Comparison of ENCODE assay signal across 8 cellular contexts in genomic region chr13:19957320-19958118, GRCh38.
A peak's percentile ranks its signal among the peaks of the same experiment; 100 is the strongest.
DNase-seq lines count a peak whose midpoint lies in the region; ATAC-seq lines count a peak whose summit lies in the region.

No MANE protein-coding gene starts in this region.

- no peaks in the 10 kb centered on the region for H3K9me3 Mint-ChIP-seq in effector memory CD8-positive, alpha-beta T cell
- H3K9me3 Mint-ChIP-seq in memory B cell: no peaks in the 10 kb centered on the region

- H3K4me3 Mint-ChIP-seq in effector memory CD8-positive, alpha-beta T cell: peak overlapping the region; percentile 97 to 99
- peak overlapping the region; percentile 81 for H3K4me3 Mint-ChIP-seq in memory B cell

- H3K4me1 Mint-ChIP-seq in effector memory CD8-positive, alpha-beta T cell (ENCODE audit: low read depth in 2 of 2): peaks cover 21 to 28% of the 10 kb centered on the region in 2 donors
- H3K4me1 Mint-ChIP-seq in memory B cell: peaks cover 10% of the 10 kb centered on the region

- H3K27ac Mint-ChIP-seq in effector memory CD8-positive, alpha-beta T cell: peak overlapping the region; percentile 89 to 97
- peak overlapping the region; percentile 93 for H3K27ac Mint-ChIP-seq in memory B cell

- H3K27me3 Mint-ChIP-seq in effector memory CD8-positive, alpha-beta T cell: no peaks in the 10 kb centered on the region
- no peaks in the 10 kb centered on the region for H3K27me3 Mint-ChIP-seq in memory B cell

- DNase-seq in NCI-H2196 (lab: John Stamatoyannopoulos, UW; ENCODE audit: unreplicated experiment) (peak; percentile 79), NCI-H2196 treated with DMSO at 0.1 percent for 48 hours (lab: John Stamatoyannopoulos, UW; ENCODE audit: unreplicated experiment) (no peak), NCI-H526 treated with DMSO at 0.1 percent for 48 hours (lab: John Stamatoyannopoulos, UW) (peak; percentile 72), memory B cell (ENCODE audit: low spot score in 2 of 2) (peak; percentile 83 to 84)
- DNase-seq in activated CD8-positive, alpha-beta memory T cell treated with anti-CD3 and anti-CD28 coated beads for 24 hours: peak; percentile 92
- peak; percentile 75 to 81 (median 78) for DNase-seq in effector memory CD8-positive, alpha-beta T cell
- peak; percentile 59 to 71 (median 64) for DNase-seq in stimulated activated CD4-positive, alpha-beta T cell treated with anti-CD3 and anti-CD28 coated beads, TNF-alpha, amount 100 ng/mL, for 48 hours (ENCODE audit: low read depth in 3 of 3)

- ATAC-seq in HG03139 (IDR thresholded peaks at IDR 0.05; ENCODE audit: unreplicated experiment) (peak; percentile 29), memory B cell (ENCODE audit: low read depth) (peak; percentile 42)
- ATAC-seq in effector memory CD8-positive, alpha-beta T cell (replicated peaks): peak; percentile 35

- peaks cover 37% of the 10 kb centered on the region for H3K36me3 Mint-ChIP-seq in effector memory CD8-positive, alpha-beta T cell (ENCODE audit: insufficient read depth)
- no peaks in the 10 kb centered on the region for H3K36me3 Mint-ChIP-seq in memory B cell
